Comparison of ENCODE assay signal across 8 cellular contexts in the genomic region with DNA sequence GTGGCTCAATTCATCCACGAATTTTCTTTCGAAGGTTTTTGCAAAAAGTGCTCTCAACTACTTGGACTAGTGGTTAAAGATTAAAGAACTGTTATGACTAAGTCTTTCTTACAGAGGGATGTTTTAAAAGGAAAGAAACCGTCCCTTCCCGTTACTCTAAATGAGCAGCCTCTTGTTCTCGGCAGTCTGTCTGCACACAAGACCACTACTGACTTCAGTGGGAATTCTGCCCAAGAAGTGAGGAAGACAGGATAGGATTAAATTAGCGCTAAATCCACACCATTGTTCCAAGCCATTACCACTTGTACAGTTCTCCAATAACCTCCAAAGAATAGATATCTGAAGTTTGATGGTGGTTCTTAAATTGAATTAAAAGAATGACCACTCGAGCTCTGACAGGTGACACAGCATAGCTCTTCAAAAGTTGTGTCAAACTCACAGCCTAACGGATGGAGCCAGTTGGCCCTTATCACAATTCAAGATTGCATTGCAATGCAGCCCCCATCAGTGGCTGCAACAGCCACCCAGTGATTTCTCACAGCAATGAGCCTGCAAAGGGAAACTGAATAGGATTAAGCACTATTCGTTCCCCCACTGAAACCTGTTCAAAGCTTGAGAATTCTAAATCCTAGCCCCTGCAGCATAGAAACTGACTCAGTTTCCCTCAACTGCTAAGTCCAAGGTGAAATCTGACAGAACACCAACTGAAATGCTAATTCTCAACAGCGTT. TPM values are rescaled to one million over a fixed set of nuclear protein-coding genes. Genes with fewer than 3 reads are reported as not detected.
DNase-seq lines count a peak whose midpoint lies in the region; ATAC-seq and TF ChIP-seq lines count a peak whose summit lies in the region.

No MANE protein-coding gene starts in this region.

- H3K9me3 ChIP-seq in neural cell (ENCODE audit: low read length): no peaks in the 10 kb centered on the region

- no peaks in the 10 kb centered on the region for H3F3A ChIP-seq in neural cell (ENCODE audit: insufficient read depth, low read length, poor library complexity, severe bottlenecking)

- no peaks in the 10 kb centered on the region for H3K79me2 ChIP-seq in neural cell (replicated peaks; ENCODE audit: insufficient read depth, low read length)

- TF ChIP-seq RAD21 in neural cell (conservative IDR thresholded peaks at IDR 0.05): no peak

- DNase-seq in LoVo (ENCODE audit: low spot score): peak; percentile 41
- no peak for DNase-seq in coronary artery (ENCODE audit: low spot score)
- no peak for DNase-seq in ecto neural progenitor cell (ENCODE audit: low spot score)
- no peak for DNase-seq in left colon
- DNase-seq in NCI-H2107 treated with DMSO at 0.1 percent for 48 hours (lab: John Stamatoyannopoulos, UW; ENCODE audit: unreplicated experiment): no peak

- H3K27ac ChIP-seq in coronary artery (peak overlapping the region in 1 of 2 donors; percentile 36), neural cell (ENCODE audit: low read length) (no peak overlapping the region)

- H3K27me3 ChIP-seq in neural cell (ENCODE audit: insufficient read depth, low read depth, low read length): peaks cover 6% of the 10 kb centered on the region

- no peak overlapping the region for H2AFZ ChIP-seq in neural cell (ENCODE audit: low read depth, low read length)

- no peak for TF ChIP-seq CTCF in coronary artery (IDR thresholded peaks at IDR 0.05)
- TF ChIP-seq CTCF in neural cell (IDR thresholded peaks at IDR 0.05; ENCODE audit: poor library complexity, severe bottlenecking): no peak

- TF ChIP-seq EP300 in neural cell (conservative IDR thresholded peaks at IDR 0.05; ENCODE audit: poor library complexity, severe bottlenecking): no peak

- no peak overlapping the region for H3K4me2 ChIP-seq in neural cell (ENCODE audit: low read length)

- peak overlapping the region; percentile 95 for H3K4me3 ChIP-seq in coronary artery
- peak overlapping the region; percentile 88 for H3K4me3 ChIP-seq in neural cell (ENCODE audit: low read length)

- no peaks in the 10 kb centered on the region for H3K36me3 ChIP-seq in neural cell (ENCODE audit: insufficient read depth, low read length)

- intact Hi-C loops in left colon (cut with DNase I, micrococcal nuclease): no loop called here

- ATAC-seq in GM18868 (IDR thresholded peaks at IDR 0.05; ENCODE audit: unreplicated experiment) (peak; percentile 18), GM19023 (IDR thresholded peaks at IDR 0.05; ENCODE audit: unreplicated experiment) (no peak), left colon (no peak)

- H4K20me1 ChIP-seq in neural cell (ENCODE audit: insufficient read depth): no peaks in the 10 kb centered on the region

- H3K9ac ChIP-seq in neural cell (ENCODE audit: low read length): no peak overlapping the region

- H3K9me2 ChIP-seq in neural cell (ENCODE audit: insufficient read depth, low read length): no peaks in the 10 kb centered on the region

TF ChIP-seq in neural cell, 6 proteins besides CTCF, POLR2A, EP300 and RAD21:
- TF ChIP-seq, protein P1, sequence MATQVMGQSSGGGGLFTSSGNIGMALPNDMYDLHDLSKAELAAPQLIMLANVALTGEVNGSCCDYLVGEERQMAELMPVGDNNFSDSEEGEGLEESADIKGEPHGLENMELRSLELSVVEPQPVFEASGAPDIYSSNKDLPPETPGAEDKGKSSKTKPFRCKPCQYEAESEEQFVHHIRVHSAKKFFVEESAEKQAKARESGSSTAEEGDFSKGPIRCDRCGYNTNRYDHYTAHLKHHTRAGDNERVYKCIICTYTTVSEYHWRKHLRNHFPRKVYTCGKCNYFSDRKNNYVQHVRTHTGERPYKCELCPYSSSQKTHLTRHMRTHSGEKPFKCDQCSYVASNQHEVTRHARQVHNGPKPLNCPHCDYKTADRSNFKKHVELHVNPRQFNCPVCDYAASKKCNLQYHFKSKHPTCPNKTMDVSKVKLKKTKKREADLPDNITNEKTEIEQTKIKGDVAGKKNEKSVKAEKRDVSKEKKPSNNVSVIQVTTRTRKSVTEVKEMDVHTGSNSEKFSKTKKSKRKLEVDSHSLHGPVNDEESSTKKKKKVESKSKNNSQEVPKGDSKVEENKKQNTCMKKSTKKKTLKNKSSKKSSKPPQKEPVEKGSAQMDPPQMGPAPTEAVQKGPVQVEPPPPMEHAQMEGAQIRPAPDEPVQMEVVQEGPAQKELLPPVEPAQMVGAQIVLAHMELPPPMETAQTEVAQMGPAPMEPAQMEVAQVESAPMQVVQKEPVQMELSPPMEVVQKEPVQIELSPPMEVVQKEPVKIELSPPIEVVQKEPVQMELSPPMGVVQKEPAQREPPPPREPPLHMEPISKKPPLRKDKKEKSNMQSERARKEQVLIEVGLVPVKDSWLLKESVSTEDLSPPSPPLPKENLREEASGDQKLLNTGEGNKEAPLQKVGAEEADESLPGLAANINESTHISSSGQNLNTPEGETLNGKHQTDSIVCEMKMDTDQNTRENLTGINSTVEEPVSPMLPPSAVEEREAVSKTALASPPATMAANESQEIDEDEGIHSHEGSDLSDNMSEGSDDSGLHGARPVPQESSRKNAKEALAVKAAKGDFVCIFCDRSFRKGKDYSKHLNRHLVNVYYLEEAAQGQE (IDR thresholded peaks at IDR 0.05; ENCODE audit: borderline replicate concordance): no peak
- TF ChIP-seq TAF1 (IDR thresholded peaks at IDR 0.05; ENCODE audit: low read depth): no peak
- no peak for TF ChIP-seq MXI1 (conservative IDR thresholded peaks at IDR 0.05; ENCODE audit: poor library complexity, severe bottlenecking)
- TF ChIP-seq SMC3 (conservative IDR thresholded peaks at IDR 0.05; ENCODE audit: poor library complexity): no peak
- TF ChIP-seq EZH2 (IDR thresholded peaks at IDR 0.05; ENCODE audit: borderline replicate concordance, insufficient read depth, low read length, poor library complexity, severe bottlenecking): no peak
- no peak for TF ChIP-seq POLR2AphosphoS5 (IDR thresholded peaks at IDR 0.05)
TF ChIP-seq in neural cell: peak in this region for 0.

RNA-seq across cellular contexts. Expression of a gene that starts 1.8 kb away (rescaled TPM):
- 13.5 and 28.0 TPM in 2 replicates for polyA plus RNA-seq in neural cell
- 16.0 and 16.8 TPM in 2 replicates for polyA minus RNA-seq in neural cell
- 100 to 1,000 TPM in 1 of 2 donors, 10 to 100 TPM in 1; 77.7 to 104 TPM for total RNA-seq in left colon
